8 cellular contexts compared by ENCODE assay signal in the genomic region with DNA sequence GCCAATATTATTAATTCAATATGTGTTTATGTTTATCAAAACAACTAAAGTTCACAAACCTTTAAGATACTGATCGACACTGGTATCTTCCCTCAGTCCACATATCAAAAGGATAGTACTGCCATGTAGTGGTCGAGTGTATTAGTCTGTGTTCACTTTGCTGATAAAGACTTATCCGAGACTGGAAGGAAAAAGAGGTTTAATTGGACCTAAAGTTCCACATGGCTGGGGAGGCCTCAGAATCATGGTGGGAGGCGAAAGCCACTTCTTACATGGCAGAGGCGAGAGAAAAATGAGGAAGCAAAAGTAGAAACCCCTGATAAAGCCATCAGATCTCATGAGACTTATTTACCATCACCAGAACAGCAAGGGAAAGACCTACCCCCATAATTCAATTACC.
"Had no signal": no experiment of that assay in that cellular context is flagged by ENCODE, and none has a peak within 500 bp of the region (broad histone marks: within the 10 kb centered on the region; RNA-seq: fewer than 3 reads in every experiment).

No MANE protein-coding gene starts in this region.

- H2AFZ ChIP-seq: GM23248 had no signal

- H3K4me1 ChIP-seq: HAP-1 had no signal

- DNase-seq: GM23248, GOT3, H7, HFFc6 had no signal

- FAIRE-seq: HepG2 had no signal

- H3K9ac ChIP-seq: GM23248 had no signal

- ATAC-seq: HCT116, HepG2 had no signal

- H3K9me3 ChIP-seq: HAP-1 had no signal

- H3K4me3 ChIP-seq: GM23248, HAP-1 had no signal

- H3K36me3 ChIP-seq: HAP-1 had no signal

- H3K27ac ChIP-seq: GM23248, HL-60 had no signal
